Comparison of ENCODE assay signal across 21 cellular contexts in the genomic region with DNA sequence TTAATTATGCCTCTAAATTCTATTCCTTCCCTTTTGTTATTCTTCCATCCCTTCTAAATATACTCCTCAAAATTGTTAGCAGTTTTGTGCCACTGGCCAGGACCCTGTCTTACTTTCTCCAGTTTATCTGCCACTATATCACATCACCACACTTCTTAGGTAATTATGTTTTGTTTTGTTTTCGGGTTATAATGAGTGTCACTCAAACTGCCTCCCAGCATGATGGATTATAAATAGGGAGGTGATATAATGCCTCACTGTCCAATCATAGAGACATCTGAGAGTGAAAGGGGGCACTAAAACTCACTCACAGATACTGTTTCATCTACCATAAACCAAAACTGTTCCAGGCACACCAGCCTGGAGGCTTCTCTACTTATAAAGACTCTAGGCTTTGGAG. TPM values are rescaled to one million over a fixed set of nuclear protein-coding genes. Genes with fewer than 3 reads are reported as not detected.
DNase-seq lines count a peak whose midpoint lies in the region; ATAC-seq and TF ChIP-seq lines count a peak whose summit lies in the region.
"Had no signal": no experiment of that assay in that cellular context is flagged by ENCODE, and none has a peak within 500 bp of the region (broad histone marks: within the 10 kb centered on the region; RNA-seq: fewer than 3 reads in every experiment).

No MANE protein-coding gene starts in this region.

- no peaks in the 10 kb centered on the region for H3K27me3 Mint-ChIP-seq in activated CD4-positive, alpha-beta T cell treated with anti-CD3 and anti-CD28 coated beads for 36 hours
- no peaks in the 10 kb centered on the region for H3K27me3 Mint-ChIP-seq in CD8-positive, alpha-beta memory T cell
- no peaks in the 10 kb centered on the region for H3K27me3 Mint-ChIP-seq in central memory CD8-positive, alpha-beta T cell

- peak overlapping the region; percentile 77 for H3K27ac Mint-ChIP-seq in activated CD4-positive, alpha-beta T cell treated with anti-CD3 and anti-CD28 coated beads for 36 hours
- H3K27ac Mint-ChIP-seq in CD8-positive, alpha-beta memory T cell: peak overlapping the region in 5 of 8 donors; percentile 4 to 51 (median 29)
- H3K27ac Mint-ChIP-seq in central memory CD8-positive, alpha-beta T cell (ENCODE audit: low read depth): peak overlapping the region; percentile 59

- peaks cover 39% of the 10 kb centered on the region for H3K4me1 ChIP-seq in CD8-positive, alpha-beta memory T cell (ENCODE audit: insufficient read depth, low read length)
- peaks cover 0 to 9% of the 10 kb centered on the region in 2 donors for H3K4me1 ChIP-seq in ascending aorta
- H3K4me1 ChIP-seq: Caco-2, SJCRH30 had no signal

- TF ChIP-seq CTCF in ascending aorta (IDR thresholded peaks at IDR 0.05): no peak

- peak; percentile 30 for ATAC-seq in activated CD4-positive, alpha-beta T cell treated with anti-CD3 and anti-CD28 coated beads for 36 hours
- no peak for ATAC-seq in central memory CD8-positive, alpha-beta T cell (replicated peaks; ENCODE audit: extremely low read depth, poor library complexity, severe bottlenecking)
- no peak for ATAC-seq in GM21576 (IDR thresholded peaks at IDR 0.05; ENCODE audit: unreplicated experiment)
- ATAC-seq: esophagus mucosa had no signal

- no peak overlapping the region for H3K4me3 ChIP-seq in CD8-positive, alpha-beta memory T cell (ENCODE audit: low read length)
- no peak overlapping the region for H3K4me3 ChIP-seq in ascending aorta
- H3K4me3 ChIP-seq: ovary, PC-9, sigmoid colon, SJCRH30 had no signal

- H3K9me3 ChIP-seq in CD8-positive, alpha-beta memory T cell (ENCODE audit: low read length): no peaks in the 10 kb centered on the region
- no peaks in the 10 kb centered on the region for H3K9me3 ChIP-seq in ascending aorta
- H3K9me3 ChIP-seq: ovary, sigmoid colon had no signal

- DNase-seq in activated CD4-positive, alpha-beta T cell treated with anti-CD3 and anti-CD28 coated beads for 36 hours: no peak
- DNase-seq in activated CD4-positive, alpha-beta T cell treated with anti-CD3 and anti-CD28 coated beads, Interleukin-2, amount 50 U/mL, for 1 hour: no peak
- no peak for DNase-seq in CD8-positive, alpha-beta memory T cell
- peak; percentile 15 for DNase-seq in NCI-H69 (lab: John Stamatoyannopoulos, UW)
- DNase-seq in central memory CD8-positive, alpha-beta T cell (ENCODE audit: low spot score in 2 of 2): no peak
- no peak for DNase-seq in ascending aorta (ENCODE audit: low spot score in 2 of 2)
- no peak for DNase-seq in AG20443 (ENCODE audit: low spot score)
- DNase-seq: activated gamma-delta T cell; Caco-2; dorsolateral prefrontal cortex; H7; NCI-H187; NCI-H524 treated with DMSO at 0.1 percent for 48 hours; ovary; PC-9; sigmoid colon; SJCRH30; stimulated activated CD4-positive, alpha-beta T cell treated with anti-CD3 and anti-CD28 coated beads, Interleukin-2, amount 100 ng/mL, for 24 hours had no signal

- H3K4me3 Mint-ChIP-seq in activated CD4-positive, alpha-beta T cell treated with anti-CD3 and anti-CD28 coated beads for 36 hours: peak overlapping the region; percentile 11
- peak overlapping the region in 2 of 7 donors; percentile 27 to 84 for H3K4me3 Mint-ChIP-seq in CD8-positive, alpha-beta memory T cell
- peak overlapping the region; percentile 19 for H3K4me3 Mint-ChIP-seq in central memory CD8-positive, alpha-beta T cell

- H3K9me3 Mint-ChIP-seq in activated CD4-positive, alpha-beta T cell treated with anti-CD3 and anti-CD28 coated beads for 36 hours (ENCODE audit: low read depth): no peaks in the 10 kb centered on the region
- no peaks in the 10 kb centered on the region for H3K9me3 Mint-ChIP-seq in CD8-positive, alpha-beta memory T cell
- H3K9me3 Mint-ChIP-seq in central memory CD8-positive, alpha-beta T cell: no peaks in the 10 kb centered on the region

- H3K36me3 ChIP-seq in CD8-positive, alpha-beta memory T cell (ENCODE audit: insufficient read depth, low read length): no peaks in the 10 kb centered on the region
- H3K36me3 ChIP-seq in ascending aorta: no peaks in the 10 kb centered on the region
- H3K36me3 ChIP-seq: ovary, sigmoid colon, SJCRH30 had no signal

- H3K27me3 ChIP-seq in CD8-positive, alpha-beta memory T cell (ENCODE audit: insufficient read depth, low read length, poor library complexity, severe bottlenecking): no peaks in the 10 kb centered on the region
- H3K27me3 ChIP-seq in ascending aorta: no peaks in the 10 kb centered on the region
- H3K27me3 ChIP-seq: dorsolateral prefrontal cortex, ovary, sigmoid colon, SJCRH30 had no signal

- peaks cover 52% of the 10 kb centered on the region for H3K4me1 Mint-ChIP-seq in activated CD4-positive, alpha-beta T cell treated with anti-CD3 and anti-CD28 coated beads for 36 hours
- H3K4me1 Mint-ChIP-seq in CD8-positive, alpha-beta memory T cell: peaks cover 44 to 53% (median 49%) of the 10 kb centered on the region in 3 donors
- peaks cover 36% of the 10 kb centered on the region for H3K4me1 Mint-ChIP-seq in central memory CD8-positive, alpha-beta T cell

- CTCF ChIA-PET in activated CD4-positive, alpha-beta T cell treated with anti-CD3 and anti-CD28 coated beads for 36 hours (lab: Charles Lee): interaction anchor here (2.2 to 6.0 kb wide), 3 partner anchors 14 to 25 kb away, joined by 6 to 59 read pairs (median 19); partner anchors contain the start of gene CMPK2
- CTCF ChIA-PET in CD8-positive, alpha-beta memory T cell (lab: Charles Lee): no interaction called here

- H3K36me3 Mint-ChIP-seq in activated CD4-positive, alpha-beta T cell treated with anti-CD3 and anti-CD28 coated beads for 36 hours (ENCODE audit: low read depth): peaks cover 3% of the 10 kb centered on the region
- H3K36me3 Mint-ChIP-seq in CD8-positive, alpha-beta memory T cell: peaks cover 2 to 12% (median 7%) of the 10 kb centered on the region in 3 donors
- no peaks in the 10 kb centered on the region for H3K36me3 Mint-ChIP-seq in central memory CD8-positive, alpha-beta T cell (ENCODE audit: insufficient read depth)

- intact Hi-C loops in activated CD4-positive, alpha-beta T cell treated with anti-CD3 and anti-CD28 coated beads for 36 hours (cut with DNase I, micrococcal nuclease): no loop called here
- intact Hi-C loops in ascending aorta (cut with DNase I): no loop called here

- H3K27ac ChIP-seq in CD8-positive, alpha-beta memory T cell (ENCODE audit: low read depth, low read length): no peak overlapping the region
- H3K27ac ChIP-seq in ascending aorta: no peak overlapping the region
- H3K27ac ChIP-seq: dorsolateral prefrontal cortex, ovary, PC-9, sigmoid colon, SJCRH30 had no signal

- POLR2A ChIA-PET in activated CD4-positive, alpha-beta T cell treated with anti-CD3 and anti-CD28 coated beads for 36 hours (lab: Charles Lee): interaction anchor here (0.6 kb wide), 1 partner anchor 15 kb away, joined by 3 read pairs; no protein-coding TSS in a partner anchor
- POLR2A ChIA-PET in CD8-positive, alpha-beta memory T cell (lab: Charles Lee): no interaction called here

RNA-seq across cellular contexts. Expression of gene RSAD2, which starts 3.5 kb away (rescaled TPM):
- 10 to 100 TPM in 1 of 2 experiments, 1 to 10 TPM in 1; 8.1 to 10.2 TPM for total RNA-seq in activated CD4-positive, alpha-beta T cell treated with anti-CD3 and anti-CD28 coated beads for 36 hours
- total RNA-seq in CD8-positive, alpha-beta memory T cell: under 1 TPM; 0.85 to 1.00 TPM
- 7.6 TPM for polyA plus RNA-seq in CD8-positive, alpha-beta memory T cell
- total RNA-seq in ascending aorta: 0.32 TPM
- total RNA-seq: H7, PC-9, SJCRH30 had no signal
- polyA plus RNA-seq: AG04450 had no signal

RNA-seq across cellular contexts. Expression of gene CMPK2, which starts 15.3 kb away (rescaled TPM):
- 1 to 10 TPM; 6.2 to 8.7 TPM for total RNA-seq in activated CD4-positive, alpha-beta T cell treated with anti-CD3 and anti-CD28 coated beads for 36 hours
- 1 to 10 TPM in 1 of 2 experiments, under 1 TPM in 1; 0.62 to 1.1 TPM for total RNA-seq in CD8-positive, alpha-beta memory T cell
- polyA plus RNA-seq in CD8-positive, alpha-beta memory T cell: 10.9 TPM
- total RNA-seq in ascending aorta: 9.4 TPM
- total RNA-seq: PC-9, SJCRH30 had no signal
- polyA plus RNA-seq: AG04450 had no signal

RNA-seq across cellular contexts. Expression of gene RNF144A, which starts 36.2 kb away (rescaled TPM):
- 10 to 100 TPM; 38.6 to 42.7 TPM for total RNA-seq in activated CD4-positive, alpha-beta T cell treated with anti-CD3 and anti-CD28 coated beads for 36 hours
- total RNA-seq in CD8-positive, alpha-beta memory T cell: 10 to 100 TPM; 13.5 to 14.9 TPM
- 8.3 TPM for polyA plus RNA-seq in CD8-positive, alpha-beta memory T cell
- 1.8 TPM for total RNA-seq in ascending aorta
